Comparison of ENCODE assay signal across 17 cellular contexts in genomic region chr4:5760246-5760645, GRCh38.
"Had no signal": no experiment of that assay in that cellular context is flagged by ENCODE, and none has a peak within 500 bp of the region (broad histone marks: within the 10 kb centered on the region; RNA-seq: fewer than 3 reads in every experiment).

No MANE protein-coding gene starts in this region.

- H3K4me1 Mint-ChIP-seq: stimulated activated memory B cell treated with anti-CD40 and anti-IgM and Interleukin-4, amounts not matched to agents 10 μg/mL and 1 μg/mL and 100 μg/mL, for 72 hours had no signal

- H3K9me3 ChIP-seq: pancreas, uterus had no signal

- H3K27ac Mint-ChIP-seq: activated CD8-positive, alpha-beta T cell treated with anti-CD3 and anti-CD28 coated beads for 36 hours; activated naive CD8-positive, alpha-beta T cell treated with anti-CD3 and anti-CD28 coated beads for 36 hours; dendritic cell treated with granulocyte-macrophage colony-stimulating factor and Interleukin-4, amounts not matched to agents 40 ng/mL and 50 ng/mL, for 4 days; stimulated activated memory B cell treated with anti-CD40 and anti-IgM and Interleukin-4, amounts not matched to agents 10 μg/mL and 1 μg/mL and 100 μg/mL, for 72 hours; T-helper 17 cell had no signal

- H3K4me3 ChIP-seq: pancreas, uterus had no signal

- DNase-seq: activated CD4-positive, alpha-beta T cell treated with anti-CD3 and anti-CD28 coated beads for 4 hours; activated CD8-positive, alpha-beta memory T cell treated with anti-CD3 and anti-CD28 coated beads, Interleukin-2, amount 50 U/mL, for 48 hours; activated CD8-positive, alpha-beta T cell treated with anti-CD3 and anti-CD28 coated beads for 36 hours; activated gamma-delta T cell treated with Interleukin-2 at 50 U/mL for 16 hours; activated naive CD8-positive, alpha-beta T cell treated with anti-CD3 and anti-CD28 coated beads for 36 hours; amygdala; brain microvascular endothelial cell; effector memory CD4-positive, alpha-beta T cell; hippocampal formation; kidney glomerular epithelial cell; left ventricle myocardium superior; pancreas; stimulated activated CD4-positive, alpha-beta T cell treated with anti-CD3 and anti-CD28 coated beads, Interleukin-2, amount 100 ng/mL, for 48 hours; T-helper 17 cell; uterus had no signal

- H3K27me3 ChIP-seq: brain microvascular endothelial cell, pancreas, uterus had no signal

- H3K36me3 Mint-ChIP-seq: activated naive CD8-positive, alpha-beta T cell treated with anti-CD3 and anti-CD28 coated beads for 36 hours; stimulated activated memory B cell treated with anti-CD40 and anti-IgM and Interleukin-4, amounts not matched to agents 10 μg/mL and 1 μg/mL and 100 μg/mL, for 72 hours had no signal

- ATAC-seq: activated CD8-positive, alpha-beta T cell treated with anti-CD3 and anti-CD28 coated beads for 36 hours; left ventricle myocardium superior; pancreas; stimulated activated memory B cell treated with anti-CD40 and anti-IgM and Interleukin-4, amounts not matched to agents 10 μg/mL and 1 μg/mL and 100 μg/mL, for 72 hours; T-helper 17 cell had no signal

- H3K4me3 Mint-ChIP-seq: activated CD8-positive, alpha-beta T cell treated with anti-CD3 and anti-CD28 coated beads for 36 hours; activated naive CD8-positive, alpha-beta T cell treated with anti-CD3 and anti-CD28 coated beads for 36 hours; dendritic cell treated with granulocyte-macrophage colony-stimulating factor and Interleukin-4, amounts not matched to agents 40 ng/mL and 50 ng/mL, for 4 days; stimulated activated memory B cell treated with anti-CD40 and anti-IgM and Interleukin-4, amounts not matched to agents 10 μg/mL and 1 μg/mL and 100 μg/mL, for 72 hours; T-helper 17 cell had no signal

- H3K36me3 ChIP-seq: uterus had no signal

- H3K27me3 Mint-ChIP-seq: activated CD8-positive, alpha-beta T cell treated with anti-CD3 and anti-CD28 coated beads for 36 hours; activated naive CD8-positive, alpha-beta T cell treated with anti-CD3 and anti-CD28 coated beads for 36 hours; dendritic cell treated with granulocyte-macrophage colony-stimulating factor and Interleukin-4, amounts not matched to agents 40 ng/mL and 50 ng/mL, for 4 days; stimulated activated memory B cell treated with anti-CD40 and anti-IgM and Interleukin-4, amounts not matched to agents 10 μg/mL and 1 μg/mL and 100 μg/mL, for 72 hours; T-helper 17 cell had no signal

- H3K4me1 ChIP-seq: pancreas, uterus had no signal

- H3K27ac ChIP-seq: brain microvascular endothelial cell, pancreas, uterus had no signal

- H3K9me3 Mint-ChIP-seq: activated CD8-positive, alpha-beta T cell treated with anti-CD3 and anti-CD28 coated beads for 36 hours; activated naive CD8-positive, alpha-beta T cell treated with anti-CD3 and anti-CD28 coated beads for 36 hours; dendritic cell treated with granulocyte-macrophage colony-stimulating factor and Interleukin-4, amounts not matched to agents 40 ng/mL and 50 ng/mL, for 4 days; stimulated activated memory B cell treated with anti-CD40 and anti-IgM and Interleukin-4, amounts not matched to agents 10 μg/mL and 1 μg/mL and 100 μg/mL, for 72 hours had no signal
